8 cellular contexts compared by ENCODE assay signal in genomic region chr10:97584060-97584797, GRCh38. TPM values are rescaled to one million over a fixed set of nuclear protein-coding genes. Genes with fewer than 3 reads are reported as not detected.
DNase-seq lines count a peak whose midpoint lies in the region; FAIRE-seq and TF ChIP-seq lines count a peak whose summit lies in the region.

Gene HOGA1, plus strand, starts transcription at chr10:97584389. Its CDS starts 315 bp downstream, at chr10:97584704.

- H3K4me3 Mint-ChIP-seq in activated CD4-positive, alpha-beta memory T cell treated with anti-CD3 and anti-CD28 coated beads for 36 hours, result no peak within 1 kb of the TSS

- no peaks in the 10 kb centered on the region for H3K36me3 Mint-ChIP-seq in activated CD4-positive, alpha-beta memory T cell treated with anti-CD3 and anti-CD28 coated beads for 36 hours

- H3K79me2 ChIP-seq in ACC112 (ENCODE audit: control insufficient read depth, insufficient read depth, low read length, unreplicated experiment), result no peaks in the 10 kb centered on the region

- peak; percentile 96 for DNase-seq in SK-N-DZ (ENCODE audit: low spot score)
- DNase-seq in frontal cortex (ENCODE audit: low spot score in 2 of 2), result peak; percentile 82
- peak; percentile 77 to 97 (median 87) for DNase-seq in posterior cingulate gyrus
- DNase-seq in NCI-H1694 (lab: John Stamatoyannopoulos, UW), result no peak
- DNase-seq in NCI-H187 treated with DMSO at 0.1 percent for 48 hours (lab: John Stamatoyannopoulos, UW), result no peak
- no peak for DNase-seq in activated CD4-positive, alpha-beta memory T cell treated with anti-CD3 and anti-CD28 coated beads for 36 hours

- CTCF ChIA-PET in HEK293 (lab: Yijun Ruan, JAX), result interaction anchor here (0.6 to 2.1 kb wide), 7 partner anchors 9 to 354 kb away, joined by 3 to 18 read pairs (median 3); partner anchors contain the start of gene ANKRD2
- CTCF ChIA-PET in activated CD4-positive, alpha-beta memory T cell treated with anti-CD3 and anti-CD28 coated beads for 36 hours (lab: Charles Lee), result interaction anchor here (2.8 kb wide), 1 partner anchor 12 kb away, joined by 12 read pairs; the partner anchor contains the start of gene ANKRD2

- intact Hi-C loops in posterior cingulate gyrus (cut with DNase I), result no loop called here
- intact Hi-C loops in activated CD4-positive, alpha-beta memory T cell treated with anti-CD3 and anti-CD28 coated beads for 36 hours (cut with micrococcal nuclease), result no loop called here

- H3K27ac ChIP-seq in ACC112 (ENCODE audit: low read depth, low read length) (no peak within 1 kb of the TSS), HEK293 (ENCODE audit: extremely low read depth, low read depth, low read length) (no peak within 1 kb of the TSS)

- no peaks in the 10 kb centered on the region for H3K27me3 Mint-ChIP-seq in activated CD4-positive, alpha-beta memory T cell treated with anti-CD3 and anti-CD28 coated beads for 36 hours

- no peaks in the 10 kb centered on the region for H3K4me1 Mint-ChIP-seq in activated CD4-positive, alpha-beta memory T cell treated with anti-CD3 and anti-CD28 coated beads for 36 hours (ENCODE audit: low read depth)

- H3K9me3 Mint-ChIP-seq in activated CD4-positive, alpha-beta memory T cell treated with anti-CD3 and anti-CD28 coated beads for 36 hours, result no peaks in the 10 kb centered on the region

- H3K4me3 ChIP-seq in ACC112 (ENCODE audit: low read depth, low read length) (no peak within 1 kb of the TSS), HEK293 (ENCODE audit: low read depth, low read length) (no peak within 1 kb of the TSS)

- POLR2A ChIA-PET in HEK293 (lab: Yijun Ruan, JAX), result interaction anchor here (0.8 to 1.9 kb wide), 4 partner anchors 9 to 36 kb away, joined by 3 to 5 read pairs (median 4); partner anchors contain the start of gene ANKRD2
- POLR2A ChIA-PET in activated CD4-positive, alpha-beta memory T cell treated with anti-CD3 and anti-CD28 coated beads for 36 hours (lab: Charles Lee), result no interaction called here

- H3K9me3 ChIP-seq in HEK293 (ENCODE audit: control insufficient read depth, insufficient read depth, low read depth, low read length), result no peaks in the 10 kb centered on the region

- H3K27ac Mint-ChIP-seq in activated CD4-positive, alpha-beta memory T cell treated with anti-CD3 and anti-CD28 coated beads for 36 hours, result no peak within 1 kb of the TSS

- TF ChIP-seq CTCF in HEK293 (tag by site-specific recombination; IDR thresholded peaks at IDR 0.05), result no peak

- FAIRE-seq in frontal cortex (lab: Jason Lieb, UNC), result no peak

- no peaks in the 10 kb centered on the region for H3K36me3 ChIP-seq in ACC112 (ENCODE audit: insufficient read depth, low read length)
- H3K36me3 ChIP-seq in HEK293 (ENCODE audit: control insufficient read depth in 2 of 2, insufficient read depth in 1 of 2, low read length in 2 of 2), result no peaks in the 10 kb centered on the region

- H3K27me3 ChIP-seq in ACC112 (ENCODE audit: insufficient read depth, low read length), result no peaks in the 10 kb centered on the region

- H3K4me1 ChIP-seq in ACC112 (ENCODE audit: control insufficient read depth, insufficient read depth, low read length, unreplicated experiment), result peaks cover 8% of the 10 kb centered on the region
- H3K4me1 ChIP-seq in HEK293 (ENCODE audit: control insufficient read depth, insufficient read depth, low read length), result peaks cover 3% of the 10 kb centered on the region; the same call in 1 of the 2 replicates

- H2AFZ ChIP-seq in ACC112 (ENCODE audit: low read length, unreplicated experiment), result peak within 1 kb of the TSS; percentile 48

TF ChIP-seq in HEK293, 187 proteins besides CTCF, POLR2A, EP300 and RAD21 (continues in another document):
- TF ChIP-seq ZNF366 (tag by site-specific recombination; conservative IDR thresholded peaks at IDR 0.05) (no peak), FEZF1 (tag by site-specific recombination; IDR thresholded peaks at IDR 0.05) (peak; percentile 75), ZNF600 (tag by site-specific recombination; IDR thresholded peaks at IDR 0.05) (peak; percentile 48; the same call in 1 of the 2 replicates), ZNF18 (tag by site-specific recombination; IDR thresholded peaks at IDR 0.05) (no peak), ZNF843 (tag by site-specific recombination; IDR thresholded peaks at IDR 0.05) (no peak), ZSCAN30 (tag by site-specific recombination; IDR thresholded peaks at IDR 0.05) (no peak), ZNF404 (tag by site-specific recombination; IDR thresholded peaks at IDR 0.05) (no peak), ZNF76 (tag by site-specific recombination; IDR thresholded peaks at IDR 0.05; ENCODE audit: borderline replicate concordance, low read depth) (peak; percentile 76; the same call in 1 of the 2 replicates), IKZF3 (tag by site-specific recombination; IDR thresholded peaks at IDR 0.05) (0 out of 2 replicates have a peak, but pooled peaks have one; percentile 17), ZNF184 (tag by site-specific recombination; IDR thresholded peaks at IDR 0.05) (no peak), KLF8 (tag by site-specific recombination; IDR thresholded peaks at IDR 0.05) (no peak), ZNF768 (tag by site-specific recombination; IDR thresholded peaks at IDR 0.05) (no peak), ZNF138 (tag by site-specific recombination; IDR thresholded peaks at IDR 0.05; ENCODE audit: borderline replicate concordance) (no peak), ZNF174 (tag by site-specific recombination; IDR thresholded peaks at IDR 0.05) (no peak), ZNF157 (tag by site-specific recombination; IDR thresholded peaks at IDR 0.05) (no peak), ZNF302 (tag by site-specific recombination; IDR thresholded peaks at IDR 0.05; ENCODE audit: low read depth) (no peak), ZFP41 (tag by site-specific recombination; IDR thresholded peaks at IDR 0.05; ENCODE audit: borderline replicate concordance) (no peak), ZNF223 (tag by site-specific recombination; IDR thresholded peaks at IDR 0.05) (no peak), GLI4 (tag by site-specific recombination; IDR thresholded peaks at IDR 0.05) (no peak), ZNF558 (tag by site-specific recombination; IDR thresholded peaks at IDR 0.05) (no peak), ZIC2 (tag by site-specific recombination; IDR thresholded peaks at IDR 0.05) (peak; percentile 57), SP3 (tag by site-specific recombination; IDR thresholded peaks at IDR 0.05) (peak; percentile 81), ZNF585B (tag by site-specific recombination; IDR thresholded peaks at IDR 0.05) (no peak), ZNF23 (tag by site-specific recombination; IDR thresholded peaks at IDR 0.05; ENCODE audit: borderline replicate concordance) (no peak), ZNF488 (tag by site-specific recombination; IDR thresholded peaks at IDR 0.05) (no peak), PRDM10 (tag by site-specific recombination; IDR thresholded peaks at IDR 0.05) (0 out of 2 replicates have a peak, but pooled peaks have one; percentile 26)

RNA-seq across cellular contexts. Expression of gene HOGA1, which starts in this region (rescaled TPM):
- 4.3 and 6.6 TPM in 2 replicates for polyA plus RNA-seq in SK-N-DZ (2014; cell fraction: cytosol; rRNA removed)
- 4.4 and 5.9 TPM in 2 replicates for polyA plus RNA-seq in SK-N-DZ (2014; cell fraction: nucleus; rRNA removed)
- total RNA-seq in frontal cortex, result 0.41 TPM
- not detected for total RNA-seq in activated CD4-positive, alpha-beta memory T cell treated with anti-CD3 and anti-CD28 coated beads for 36 hours

Comparison
In these comparisons a context has a peak if more than half of its experiments do, and no peak if none do; other contexts are left out.
1. Peak in DNase-seq in frontal cortex; RNA of the gene not detected or under 1 TPM.
2. DNase-seq: peak in SK-N-DZ (single experiment) and posterior cingulate gyrus (10 of 10); none in NCI-H1694 (single experiment), NCI-H187 treated with DMSO at 0.1 percent for 48 hours (single experiment) and activated CD4-positive, alpha-beta memory T cell treated with anti-CD3 and anti-CD28 coated beads for 36 hours (single experiment).